In the genomic region with DNA sequence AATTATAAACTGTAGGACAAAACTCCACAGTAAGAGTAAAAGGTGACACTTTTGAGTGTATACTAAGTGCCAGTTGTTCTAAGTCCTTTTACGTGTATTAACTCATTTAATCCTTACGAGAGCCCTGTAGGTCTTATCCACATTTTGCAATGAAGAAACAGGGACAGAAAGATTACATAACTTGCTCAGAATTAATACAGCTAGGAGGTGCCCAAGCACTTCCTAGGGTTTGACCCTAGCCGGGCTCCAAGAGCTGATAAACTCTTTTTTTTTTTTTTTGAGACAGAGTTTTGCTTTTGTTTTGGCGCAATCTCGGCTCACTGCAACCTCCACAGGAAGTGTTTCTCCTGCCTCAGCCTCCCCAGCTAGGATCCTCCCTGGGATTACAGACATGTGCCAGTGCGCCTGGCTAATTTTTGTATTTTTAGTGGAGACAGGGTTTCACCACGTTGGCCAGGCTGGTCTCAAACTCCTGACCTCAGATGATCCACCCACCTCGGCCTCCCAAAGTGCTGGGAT, we compare ENCODE assay signal across 1 cellular context.
TF ChIP-seq lines count a peak whose summit lies in the region.

No MANE protein-coding gene starts in this region.

TF ChIP-seq in endothelial cell of umbilical vein, 7 proteins besides CTCF, POLR2A, EP300 and RAD21:
- TF ChIP-seq MAX (IDR thresholded peaks at IDR 0.05; ENCODE audit: insufficient read depth, insufficient read length) (no peak), JUN (IDR thresholded peaks at IDR 0.05; ENCODE audit: borderline replicate concordance, insufficient read depth, insufficient read length, low read depth) (no peak), MYC (IDR thresholded peaks at IDR 0.05; ENCODE audit: low read depth, low read length) (no peak), FOS (IDR thresholded peaks at IDR 0.05; ENCODE audit: borderline replicate concordance, insufficient read depth, low read length) (no peak), POLR2AphosphoS5 (IDR thresholded peaks at IDR 0.05; ENCODE audit: insufficient read depth, low read depth, low read length) (no peak), EZH2 (IDR thresholded peaks at IDR 0.05; ENCODE audit: borderline replicate concordance, low read depth, low read length, severe bottlenecking) (no peak), GATA2 (IDR thresholded peaks at IDR 0.05; ENCODE audit: insufficient read depth, insufficient read length, low read depth, low read length) (no peak)
